In the genomic region with DNA sequence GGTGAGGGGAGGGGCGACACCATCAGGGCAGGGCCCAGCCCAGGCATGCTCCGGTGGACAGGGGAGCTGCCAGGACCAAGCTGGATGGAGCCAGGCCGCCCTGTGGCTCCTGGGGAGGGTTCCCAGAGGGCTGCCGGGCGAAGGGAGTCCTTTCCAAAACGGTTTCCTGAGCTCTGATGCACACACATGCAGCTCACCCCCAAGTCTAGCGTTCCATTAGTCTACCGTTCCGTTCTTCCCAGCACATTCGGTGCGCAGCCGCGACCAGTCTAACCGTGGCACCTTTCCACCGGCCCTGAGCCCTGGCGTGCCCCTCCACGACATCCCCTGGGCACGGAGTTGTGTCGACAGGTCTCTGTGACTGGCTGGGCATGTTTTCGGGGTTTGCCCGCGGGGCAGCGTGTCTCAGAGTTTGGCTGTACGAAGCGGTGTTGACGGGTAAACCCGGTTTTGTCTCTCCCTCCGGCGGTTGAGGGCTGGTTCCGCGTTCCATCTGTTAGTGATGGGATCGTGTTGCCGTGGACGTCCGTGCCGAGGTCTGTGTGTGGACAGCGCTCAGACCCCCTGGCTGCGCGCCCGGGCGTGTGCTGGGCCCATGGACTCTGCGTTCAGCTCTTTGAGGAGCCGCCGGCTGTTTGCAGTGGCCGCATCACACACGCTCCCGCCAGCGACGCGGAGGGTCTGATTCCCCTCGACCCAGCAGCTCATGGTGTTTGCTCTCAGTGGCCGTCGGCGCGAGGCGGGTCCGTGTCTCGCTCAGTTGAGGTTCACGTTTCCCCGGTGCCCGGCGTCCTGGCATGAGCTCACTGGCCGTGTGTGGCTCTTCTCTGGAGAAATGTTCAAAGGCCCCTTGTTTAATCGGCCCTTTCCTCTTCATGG, we compare ENCODE assay signal across 15 cellular contexts.
"Had no signal": no experiment of that assay in that cellular context is flagged by ENCODE, and none has a peak within 500 bp of the region (broad histone marks: within the 10 kb centered on the region; RNA-seq: fewer than 3 reads in every experiment).

No MANE protein-coding gene starts in this region.

- H3K4me3 ChIP-seq: dorsolateral prefrontal cortex, gastroesophageal sphincter, heart left ventricle, skin epidermis had no signal

- DNase-seq: activated CD4-positive, alpha-beta T cell treated with anti-CD3 and anti-CD28 coated beads, Interleukin-2, amount 10 ng/mL, durations not matched to agents 24 days and 14 days; activated CD8-positive, alpha-beta T cell treated with anti-CD3 and anti-CD28 coated beads, Interleukin-2, amount 10 ng/mL, durations not matched to agents 7 days and 5 days; activated naive CD4-positive, alpha-beta T cell treated with anti-CD3 and anti-CD28 coated beads for 36 hours; activated T-cell treated with anti-CD3 and anti-CD28 coated beads, Interleukin-2, amount 50 U/mL, for 24 hours; anterior cingulate cortex; central memory CD4-positive, alpha-beta T cell; dorsolateral prefrontal cortex; heart left ventricle; kidney glomerular epithelial cell; left ventricle myocardium superior; naive thymus-derived CD8-positive, alpha-beta T cell; nucleus accumbens had no signal

- H3K9me3 ChIP-seq: gastroesophageal sphincter, heart left ventricle had no signal

- H3K27ac ChIP-seq: dorsolateral prefrontal cortex, epithelial cell of prostate, gastroesophageal sphincter, heart left ventricle had no signal

- H3K36me3 ChIP-seq: gastroesophageal sphincter, heart left ventricle had no signal

- H3K4me1 ChIP-seq: heart left ventricle had no signal
